ENCODE assay signal across 36 cellular contexts in genomic region chr2:57209799-57210198, GRCh38.
"Had no signal": no experiment of that assay in that cellular context is flagged by ENCODE, and none has a peak within 500 bp of the region (broad histone marks: within the 10 kb centered on the region; RNA-seq: fewer than 3 reads in every experiment).

No MANE protein-coding gene starts in this region.

- H3K27ac ChIP-seq: ascending aorta, cardiac muscle cell, VCaP had no signal

- DNase-seq: activated B cell treated with CpG ODN at 0.5 μM for 24 hours; activated CD4-positive, alpha-beta memory T cell treated with anti-CD3 and anti-CD28 coated beads, Interleukin-2, amount 10 ng/mL, durations not matched to agents 7 days and 5 days; activated CD4-positive, alpha-beta T cell treated with anti-CD3 and anti-CD28 coated beads for 36 hours; activated CD4-positive, alpha-beta T cell treated with anti-CD3 and anti-CD28 coated beads for 48 hours; activated CD4-positive, alpha-beta T cell treated with anti-CD3 and anti-CD28 coated beads, Interleukin-2, amount 10 ng/mL, durations not matched to agents 7 days and 5 days; activated CD4-positive, alpha-beta T cell treated with anti-CD3 and anti-CD28 coated beads, Interleukin-2, amount 50 U/mL, for 48 hours; activated CD4-positive, CD25-positive, alpha-beta regulatory T cell treated with anti-CD3 and anti-CD28 coated beads, Interleukin-2, amount 50 U/mL, for 72 hours; activated CD8-positive, alpha-beta memory T cell treated with anti-CD3 and anti-CD28 coated beads for 24 hours; activated CD8-positive, alpha-beta memory T cell treated with anti-CD3 and anti-CD28 coated beads, Interleukin-2, amount 10 ng/mL, durations not matched to agents 7 days and 5 days; activated CD8-positive, alpha-beta memory T cell treated with anti-CD3 and anti-CD28 coated beads, Interleukin-2, amount 50 U/mL, for 48 hours; activated CD8-positive, alpha-beta T cell treated with anti-CD3 and anti-CD28 coated beads, Interleukin-2, amount 10 ng/mL, durations not matched to agents 7 days and 5 days; activated effector memory CD4-positive, alpha-beta T cell treated with Interleukin-2 at 50 U/mL for 16 hours; activated gamma-delta T cell; activated naive CD4-positive, alpha-beta T cell treated with anti-CD3 and anti-CD28 coated beads, Interleukin-2, amount 10 ng/mL, durations not matched to agents 7 days and 5 days; activated naive CD4-positive, alpha-beta T cell treated with Interleukin-2 at 50 U/mL for 16 hours; activated naive CD8-positive, alpha-beta T cell treated with anti-CD3 and anti-CD28 coated beads, Interleukin-2, amount 10 ng/mL, durations not matched to agents 7 days and 5 days; activated naive CD8-positive, alpha-beta T cell treated with anti-CD3 and anti-CD28 coated beads, Interleukin-2, amount 50 U/mL, for 24 hours; activated T-cell treated with anti-CD3 and anti-CD28 coated beads, Interleukin-2, amount 50 U/mL, for 24 hours; activated T-cell treated with anti-CD3 and anti-CD28 coated beads, Interleukin-2, amount 50 U/mL, for 48 hours; amygdala; anterior cingulate cortex; caudate nucleus; cerebellar nuclear complex; T-helper 1 cell; T-helper 2 cell; T-helper 9 cell had no signal

- H3K9me3 ChIP-seq: ascending aorta had no signal

- H3K27me3 ChIP-seq: ascending aorta, cardiac muscle cell had no signal

- H3K27ac Mint-ChIP-seq: activated B cell treated with CpG ODN at 0.5 μM for 24 hours; activated CD4-positive, alpha-beta memory T cell treated with anti-CD3 and anti-CD28 coated beads, Interleukin-2, amount 10 ng/mL, durations not matched to agents 7 days and 5 days; activated CD4-positive, alpha-beta T cell treated with anti-CD3 and anti-CD28 coated beads for 36 hours; activated CD4-positive, alpha-beta T cell treated with anti-CD3 and anti-CD28 coated beads, Interleukin-2, amount 10 ng/mL, durations not matched to agents 7 days and 5 days; activated CD8-positive, alpha-beta memory T cell treated with anti-CD3 and anti-CD28 coated beads, Interleukin-2, amount 10 ng/mL, durations not matched to agents 7 days and 5 days; activated CD8-positive, alpha-beta T cell treated with anti-CD3 and anti-CD28 coated beads, Interleukin-2, amount 10 ng/mL, durations not matched to agents 7 days and 5 days; activated naive CD4-positive, alpha-beta T cell treated with anti-CD3 and anti-CD28 coated beads, Interleukin-2, amount 10 ng/mL, durations not matched to agents 7 days and 5 days; activated naive CD4-positive, alpha-beta T cell treated with anti-CD3 and anti-CD28 coated beads, Interleukin-2, amount 50 U/mL, for 24 hours; activated naive CD8-positive, alpha-beta T cell; activated naive CD8-positive, alpha-beta T cell treated with anti-CD3 and anti-CD28 coated beads, Interleukin-2, amount 10 ng/mL, durations not matched to agents 7 days and 5 days; activated naive CD8-positive, alpha-beta T cell treated with anti-CD3 and anti-CD28 coated beads, Interleukin-2, amount 50 U/mL, for 24 hours; activated T-cell treated with anti-CD3 and anti-CD28 coated beads, Interleukin-2, amount 50 U/mL, for 24 hours; activated T-helper 2 cell treated with anti-CD3 and anti-CD28 coated beads, Interferon-gamma antibody, Interleukin-2, Interleukin-4, amounts not matched to agents 10 μg/mL and 5 μg/mL and 100 μg/mL, durations not matched to agents 14 hours and 24 hours and 36 hours; brain; T-helper 1 cell treated with Interleukin-12 subunit alpha and Interleukin-12 subunit beta and Interleukin-4 antibody, amounts not matched to agents 30 μg/mL and 1 μg/mL, for 36 hours; T-helper 2 cell treated with Interferon-gamma antibody and Interleukin-4, amounts not matched to agents 5 μg/mL and 100 μg/mL, for 36 hours had no signal

- H3K4me3 Mint-ChIP-seq: activated B cell treated with CpG ODN at 0.5 μM for 24 hours; activated CD4-positive, alpha-beta memory T cell treated with anti-CD3 and anti-CD28 coated beads, Interleukin-2, amount 10 ng/mL, durations not matched to agents 7 days and 5 days; activated CD4-positive, alpha-beta T cell treated with anti-CD3 and anti-CD28 coated beads for 36 hours; activated CD4-positive, alpha-beta T cell treated with anti-CD3 and anti-CD28 coated beads, Interleukin-2, amount 10 ng/mL, durations not matched to agents 7 days and 5 days; activated CD8-positive, alpha-beta memory T cell treated with anti-CD3 and anti-CD28 coated beads, Interleukin-2, amount 10 ng/mL, durations not matched to agents 7 days and 5 days; activated CD8-positive, alpha-beta T cell treated with anti-CD3 and anti-CD28 coated beads, Interleukin-2, amount 10 ng/mL, durations not matched to agents 7 days and 5 days; activated naive CD4-positive, alpha-beta T cell treated with anti-CD3 and anti-CD28 coated beads, Interleukin-2, amount 10 ng/mL, durations not matched to agents 7 days and 5 days; activated naive CD4-positive, alpha-beta T cell treated with anti-CD3 and anti-CD28 coated beads, Interleukin-2, amount 50 U/mL, for 24 hours; activated naive CD8-positive, alpha-beta T cell; activated naive CD8-positive, alpha-beta T cell treated with anti-CD3 and anti-CD28 coated beads, Interleukin-2, amount 10 ng/mL, durations not matched to agents 7 days and 5 days; activated naive CD8-positive, alpha-beta T cell treated with anti-CD3 and anti-CD28 coated beads, Interleukin-2, amount 50 U/mL, for 24 hours; activated T-cell treated with anti-CD3 and anti-CD28 coated beads, Interleukin-2, amount 50 U/mL, for 24 hours; brain; central memory CD8-positive, alpha-beta T cell; T-helper 1 cell treated with Interleukin-12 subunit alpha and Interleukin-12 subunit beta and Interleukin-4 antibody, amounts not matched to agents 30 μg/mL and 1 μg/mL, for 36 hours; T-helper 2 cell treated with Interferon-gamma antibody and Interleukin-4, amounts not matched to agents 5 μg/mL and 100 μg/mL, for 36 hours had no signal

- H3K36me3 ChIP-seq: ascending aorta, cardiac muscle cell had no signal

- H3K36me3 Mint-ChIP-seq: activated CD8-positive, alpha-beta memory T cell treated with anti-CD3 and anti-CD28 coated beads, Interleukin-2, amount 10 ng/mL, durations not matched to agents 7 days and 5 days; activated naive CD4-positive, alpha-beta T cell treated with anti-CD3 and anti-CD28 coated beads, Interleukin-2, amount 10 ng/mL, durations not matched to agents 7 days and 5 days; activated naive CD4-positive, alpha-beta T cell treated with anti-CD3 and anti-CD28 coated beads, Interleukin-2, amount 50 U/mL, for 24 hours; activated naive CD8-positive, alpha-beta T cell; activated naive CD8-positive, alpha-beta T cell treated with anti-CD3 and anti-CD28 coated beads, Interleukin-2, amount 10 ng/mL, durations not matched to agents 7 days and 5 days; brain had no signal

- H3K4me1 ChIP-seq: ascending aorta had no signal

- ATAC-seq: activated CD4-positive, alpha-beta T cell treated with anti-CD3 and anti-CD28 coated beads for 36 hours; activated CD8-positive, alpha-beta memory T cell treated with anti-CD3 and anti-CD28 coated beads, Interleukin-2, amount 10 ng/mL, durations not matched to agents 7 days and 5 days; activated CD8-positive, alpha-beta T cell treated with anti-CD3 and anti-CD28 coated beads, Interleukin-2, amount 10 ng/mL, durations not matched to agents 7 days and 5 days; activated naive CD8-positive, alpha-beta T cell treated with anti-CD3 and anti-CD28 coated beads, Interleukin-2, amount 50 U/mL, for 24 hours had no signal

- H3K4me3 ChIP-seq: ascending aorta, cardiac muscle cell had no signal

- H3K27me3 Mint-ChIP-seq: activated B cell treated with CpG ODN at 0.5 μM for 24 hours; activated CD4-positive, alpha-beta memory T cell treated with anti-CD3 and anti-CD28 coated beads, Interleukin-2, amount 10 ng/mL, durations not matched to agents 7 days and 5 days; activated CD4-positive, alpha-beta T cell treated with anti-CD3 and anti-CD28 coated beads for 36 hours; activated CD4-positive, alpha-beta T cell treated with anti-CD3 and anti-CD28 coated beads, Interleukin-2, amount 10 ng/mL, durations not matched to agents 7 days and 5 days; activated CD8-positive, alpha-beta memory T cell treated with anti-CD3 and anti-CD28 coated beads, Interleukin-2, amount 10 ng/mL, durations not matched to agents 7 days and 5 days; activated naive CD4-positive, alpha-beta T cell treated with anti-CD3 and anti-CD28 coated beads, Interleukin-2, amount 10 ng/mL, durations not matched to agents 7 days and 5 days; activated naive CD4-positive, alpha-beta T cell treated with anti-CD3 and anti-CD28 coated beads, Interleukin-2, amount 50 U/mL, for 24 hours; activated naive CD8-positive, alpha-beta T cell; activated naive CD8-positive, alpha-beta T cell treated with anti-CD3 and anti-CD28 coated beads, Interleukin-2, amount 10 ng/mL, durations not matched to agents 7 days and 5 days; activated naive CD8-positive, alpha-beta T cell treated with anti-CD3 and anti-CD28 coated beads, Interleukin-2, amount 50 U/mL, for 24 hours; activated T-cell treated with anti-CD3 and anti-CD28 coated beads, Interleukin-2, amount 50 U/mL, for 24 hours; central memory CD8-positive, alpha-beta T cell had no signal

- H3K4me1 Mint-ChIP-seq: activated B cell treated with CpG ODN at 0.5 μM for 24 hours; activated CD4-positive, alpha-beta memory T cell treated with anti-CD3 and anti-CD28 coated beads, Interleukin-2, amount 10 ng/mL, durations not matched to agents 7 days and 5 days; activated CD4-positive, alpha-beta T cell treated with anti-CD3 and anti-CD28 coated beads for 36 hours; activated CD4-positive, alpha-beta T cell treated with anti-CD3 and anti-CD28 coated beads, Interleukin-2, amount 10 ng/mL, durations not matched to agents 7 days and 5 days; activated CD8-positive, alpha-beta memory T cell treated with anti-CD3 and anti-CD28 coated beads, Interleukin-2, amount 10 ng/mL, durations not matched to agents 7 days and 5 days; activated naive CD4-positive, alpha-beta T cell treated with anti-CD3 and anti-CD28 coated beads, Interleukin-2, amount 10 ng/mL, durations not matched to agents 7 days and 5 days; activated naive CD4-positive, alpha-beta T cell treated with anti-CD3 and anti-CD28 coated beads, Interleukin-2, amount 50 U/mL, for 24 hours; activated naive CD8-positive, alpha-beta T cell treated with anti-CD3 and anti-CD28 coated beads, Interleukin-2, amount 10 ng/mL, durations not matched to agents 7 days and 5 days; activated naive CD8-positive, alpha-beta T cell treated with anti-CD3 and anti-CD28 coated beads, Interleukin-2, amount 50 U/mL, for 24 hours; brain; central memory CD8-positive, alpha-beta T cell had no signal
